10 cellular contexts compared by ENCODE assay signal in the genomic region with DNA sequence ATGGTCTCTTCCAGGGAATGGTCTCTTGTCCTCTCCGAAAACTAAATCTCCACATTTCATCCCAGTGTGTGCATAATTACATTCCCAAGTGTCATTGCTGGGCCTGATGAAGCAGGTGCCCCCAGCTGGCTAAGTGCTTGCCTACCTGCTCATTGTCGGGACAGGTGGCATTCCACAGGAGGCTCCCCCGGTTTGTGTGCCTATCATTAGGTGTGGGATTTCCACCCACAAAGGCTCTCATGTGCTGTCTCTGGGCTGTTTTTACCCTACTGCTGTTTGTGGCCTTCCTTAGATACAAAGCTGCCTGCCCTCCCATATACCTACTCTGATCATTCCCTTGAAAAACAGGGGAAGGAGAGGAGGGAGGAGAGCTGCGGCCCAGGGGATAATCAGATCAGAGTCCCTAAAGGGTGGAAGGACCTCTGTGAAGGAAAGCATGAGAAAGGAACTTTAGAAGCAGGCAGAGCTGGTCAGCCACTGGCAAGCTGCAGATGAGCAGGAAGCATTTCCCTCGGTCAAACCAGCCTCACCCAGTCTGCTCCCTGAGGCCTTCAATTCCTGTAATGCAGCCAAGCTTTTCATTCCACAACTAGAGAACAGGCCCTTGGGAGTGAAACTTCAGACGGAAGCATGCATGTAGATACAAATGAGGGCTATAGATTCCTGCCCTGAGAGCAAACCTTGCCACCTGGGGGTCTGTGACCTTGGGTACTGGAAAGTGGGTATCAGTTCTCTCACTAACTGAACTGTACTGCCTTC.
DNase-seq lines count a peak whose midpoint lies in the region; ATAC-seq, FAIRE-seq and TF ChIP-seq lines count a peak whose summit lies in the region.
"Had no signal": no experiment of that assay in that cellular context is flagged by ENCODE, and none has a peak within 500 bp of the region (broad histone marks: within the 10 kb centered on the region; RNA-seq: fewer than 3 reads in every experiment).

No MANE protein-coding gene starts in this region.

- whole genome bisulfite sequencing in gastroesophageal sphincter (ENCODE audit: low coverage in 1 of 2), 2 donors = 33 to 56% methylated on average over 2 to 5 of the region's 6 CpGs
- WGBS in ovary, 3 donors = 39 to 49% (median 47%) methylated on average over 6 of the region's 6 CpGs
- WGBS in small intestine, 3 donors = 64 to 78% (median 75%) methylated on average over 6 of the region's 6 CpGs

- H3K4me3 ChIP-seq in RWPE2 (ENCODE audit: severe bottlenecking) (no peak overlapping the region), gastroesophageal sphincter (no peak overlapping the region), ovary (no peak overlapping the region), small intestine (ENCODE audit: low read depth in 1 of 2, low read length in 2 of 2) (no peak overlapping the region)

- CTCF ChIA-PET in GM10248 (lab: Yijun Ruan, JAX) = interaction anchor here (0.9 to 1.9 kb wide), 5 partner anchors 9 to 28 kb away, joined by 3 to 7 read pairs (median 6); no protein-coding TSS in a partner anchor

- TF ChIP-seq POLR2A in gastroesophageal sphincter (IDR thresholded peaks at IDR 0.05) (no peak), ovary (IDR thresholded peaks at IDR 0.05) (no peak)

- ATAC-seq in RWPE2 (ENCODE audit: low read depth) (peak; percentile 93), gastroesophageal sphincter (peak; percentile 49)

- peak overlapping the region; percentile 58 for H3K27ac ChIP-seq in RWPE2 (ENCODE audit: poor library complexity, severe bottlenecking)
- H3K27ac ChIP-seq in gastroesophageal sphincter = peak overlapping the region in 3 of 4 donors; percentile 39 to 64 (median 60)
- peak overlapping the region; percentile 29 to 42 for H3K27ac ChIP-seq in ovary
- H3K27ac ChIP-seq in small intestine (ENCODE audit: low read depth in 1 of 2, low read length in 1 of 2) = no peak overlapping the region

- FAIRE-seq in small intestine (lab: Jason Lieb, UNC) = no peak

- TF ChIP-seq EP300 in gastroesophageal sphincter (IDR thresholded peaks at IDR 0.05) (no peak), ovary (IDR thresholded peaks at IDR 0.05) (no peak)

- TF ChIP-seq CTCF in RWPE2 (IDR thresholded peaks at IDR 0.05; ENCODE audit: poor library complexity, severe bottlenecking) = no peak
- TF ChIP-seq CTCF in gastroesophageal sphincter (IDR thresholded peaks at IDR 0.05) = no peak
- TF ChIP-seq CTCF in ovary (IDR thresholded peaks at IDR 0.05) = no peak
- no peak for TF ChIP-seq CTCF in GM10248 (IDR thresholded peaks at IDR 0.05; ENCODE audit: control extremely low read depth, extremely low read depth, low read depth, missing control alignments)

- H3K27me3 ChIP-seq in RWPE2 (ENCODE audit: insufficient read depth, poor library complexity, severe bottlenecking) (no peaks in the 10 kb centered on the region), gastroesophageal sphincter (no peaks in the 10 kb centered on the region), ovary (no peaks in the 10 kb centered on the region), small intestine (ENCODE audit: control insufficient read depth in 2 of 2, insufficient read depth in 2 of 2, low read length in 2 of 2) (no peaks in the 10 kb centered on the region)

- intact Hi-C loops in ovary (cut with DNase I) = loop anchor here in 1 of 4 donors (10.0 kb wide), 1 partner anchor 52 kb away; no protein-coding TSS in a partner anchor

- H3K36me3 ChIP-seq in RWPE2 (ENCODE audit: low read depth) (no peaks in the 10 kb centered on the region), gastroesophageal sphincter (no peaks in the 10 kb centered on the region), ovary (no peaks in the 10 kb centered on the region), small intestine (ENCODE audit: control insufficient read depth in 2 of 2, insufficient read depth in 2 of 2, low read length in 2 of 2) (no peaks in the 10 kb centered on the region)

- DNase-seq in COLO829 (ENCODE audit: low spot score) (peak; percentile 58), RWPE2 (ENCODE audit: low spot score) (no peak), ovary (peak in 1 of 5 donors; percentile 34), small intestine (no peak), GM10248 (ENCODE audit: extremely low spot score) (no peak), HUDEP-2 (lab: John Stamatoyannopoulos, UW; ENCODE audit: unreplicated experiment in 76 of 76) (no peak), RKO (ENCODE audit: low spot score) (no peak)
- DNase-seq: activated B cell treated with CpG ODN at 0.5 μM for 24 hours, NCI-H1417 had no signal

- H3K4me1 ChIP-seq in RWPE2 (ENCODE audit: insufficient read depth, poor library complexity, severe bottlenecking) (peaks cover 12% of the 10 kb centered on the region), gastroesophageal sphincter (peaks cover 0 to 54% (median 24%) of the 10 kb centered on the region in 3 donors), ovary (ENCODE audit: insufficient read depth) (peaks cover 27% of the 10 kb centered on the region), small intestine (ENCODE audit: control insufficient read depth in 2 of 2, insufficient read depth in 1 of 2, low read depth in 1 of 2, low read length in 1 of 2) (peaks cover 0 to 4% of the 10 kb centered on the region in 2 donors)

- no peaks in the 10 kb centered on the region for H3K9me3 ChIP-seq in RWPE2 (ENCODE audit: severe bottlenecking)
- H3K9me3 ChIP-seq in gastroesophageal sphincter = no peaks in the 10 kb centered on the region
- no peaks in the 10 kb centered on the region for H3K9me3 ChIP-seq in ovary
- no peaks in the 10 kb centered on the region for H3K9me3 ChIP-seq in small intestine (ENCODE audit: control insufficient read depth, low read depth)

- POLR2A ChIA-PET in GM10248 (lab: Yijun Ruan, JAX) = interaction anchor here (0.5 kb wide), 1 partner anchor 24 kb away, joined by 6 read pairs; no protein-coding TSS in a partner anchor

Comparison
In these comparisons a context has a peak if more than half of its experiments do, and no peak if none do; other contexts are left out.
1. H3K27ac ChIP-seq: peak in RWPE2 (single experiment), gastroesophageal sphincter (3 of 4) and ovary (2 of 2); none in small intestine (0 of 2).